8 cellular contexts compared by ENCODE assay signal in the genomic region with DNA sequence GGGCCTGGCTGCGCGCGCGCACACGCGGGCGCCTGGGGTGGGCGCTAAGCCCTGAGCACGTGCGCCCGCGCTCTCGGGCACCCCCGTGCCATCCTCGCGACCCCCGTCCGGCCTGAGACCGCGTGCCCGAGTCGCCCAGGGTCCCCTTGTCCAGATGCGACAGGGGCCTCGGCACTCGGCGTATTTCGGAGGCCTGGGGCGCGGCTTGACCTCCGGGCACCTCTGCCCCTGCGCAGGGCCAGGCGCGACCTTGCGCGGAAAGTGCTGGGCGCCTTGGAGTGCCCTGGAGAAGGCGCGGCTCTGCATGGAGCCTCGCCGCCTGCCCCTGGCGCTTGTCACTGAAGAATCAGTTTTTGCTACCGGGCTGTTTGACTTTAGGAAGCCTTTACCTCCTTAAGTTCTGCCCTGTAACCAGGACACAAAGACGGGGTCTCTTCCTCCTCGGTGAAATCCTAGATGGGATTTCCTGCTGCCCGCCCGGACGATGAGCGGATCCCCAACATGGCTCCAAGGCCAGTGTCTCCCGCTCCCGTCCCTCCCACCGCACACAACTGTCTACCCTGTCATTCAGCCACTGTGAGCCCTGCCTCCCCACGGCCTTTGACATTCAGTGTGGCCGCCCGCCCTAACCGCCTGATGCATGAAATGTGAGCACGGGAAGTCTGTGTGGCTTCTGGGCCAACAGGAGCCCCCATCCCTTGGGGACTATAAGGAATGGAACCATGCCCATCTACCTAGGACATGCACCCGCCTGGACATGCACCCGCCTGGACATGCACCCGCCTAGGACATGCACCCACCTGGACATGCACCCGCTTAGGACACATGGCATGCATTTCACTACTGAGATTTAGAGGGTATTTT. TPM values are rescaled to one million over a fixed set of nuclear protein-coding genes. Genes with fewer than 3 reads are reported as not detected.
DNase-seq lines count a peak whose midpoint lies in the region; ATAC-seq and TF ChIP-seq lines count a peak whose summit lies in the region.

No MANE protein-coding gene starts in this region.

- DNase-seq in GM06990 (ENCODE audit: extremely low read depth, insufficient read length) = no peak
- no peak for DNase-seq in Panc1 (ENCODE audit: low read depth, low spot score)
- no peak for DNase-seq in esophagus muscularis mucosa (ENCODE audit: extremely low spot score)
- DNase-seq in AML-193 (lab: John Stamatoyannopoulos, UW) = no peak
- no peak for DNase-seq in SHP77 treated with DMSO at 0.1 percent for 48 hours (lab: John Stamatoyannopoulos, UW)

- ATAC-seq in Panc1 = peak; percentile 26
- no peak for ATAC-seq in HG03196 (IDR thresholded peaks at IDR 0.05; ENCODE audit: unreplicated experiment)
- no peak for ATAC-seq in GM18861 (IDR thresholded peaks at IDR 0.05; ENCODE audit: unreplicated experiment)

- TF ChIP-seq CTCF in GM06990 (IDR thresholded peaks at IDR 0.05; ENCODE audit: insufficient read depth, low read length, poor library complexity, severe bottlenecking) (no peak), Panc1 (IDR thresholded peaks at IDR 0.05) (no peak), esophagus muscularis mucosa (IDR thresholded peaks at IDR 0.05) (no peak), neutrophil (IDR thresholded peaks at IDR 0.05) (no peak)

- H3K4me3 ChIP-seq in GM06990 (replicated peaks; ENCODE audit: low read depth, low read length) = peak overlapping the region; percentile 69
- H3K4me3 ChIP-seq in Panc1 (ENCODE audit: low read depth in 2 of 2, low read length in 2 of 2) = peak overlapping the region; percentile 59 to 79
- peak overlapping the region; percentile 88 to 98 (median 94) for H3K4me3 ChIP-seq in esophagus muscularis mucosa
- H3K4me3 ChIP-seq in neutrophil (ENCODE audit: low read depth in 1 of 2, low read length in 1 of 2) = peak overlapping the region; percentile 56 to 79

- CTCF ChIA-PET in Panc1 (lab: Charles Lee) = no interaction called here

- no peaks in the 10 kb centered on the region for H3K36me3 ChIP-seq in GM06990 (ENCODE audit: control insufficient read depth, insufficient read depth, low read length)
- no peaks in the 10 kb centered on the region for H3K36me3 ChIP-seq in Panc1 (ENCODE audit: control insufficient read depth, insufficient read depth, low read length)
- no peaks in the 10 kb centered on the region for H3K36me3 ChIP-seq in esophagus muscularis mucosa
- H3K36me3 ChIP-seq in neutrophil = no peaks in the 10 kb centered on the region

- H3K27ac ChIP-seq in Panc1 (ENCODE audit: low read length) (peak overlapping the region; percentile 73), esophagus muscularis mucosa (replicated peaks in 1 of 4) (peak overlapping the region; percentile 79 to 92 (median 87)), neutrophil (peak overlapping the region; percentile 17)

- no TSS peak for BruUV-seq in Panc1 (replicated peaks; lab: Mats Ljungman, UMichigan)

- intact Hi-C loops in Panc1 (cut with micrococcal nuclease; ENCODE audit: unreplicated experiment) (no loop called here), esophagus muscularis mucosa (cut with DNase I) (loop anchor here (2.0 to 5.0 kb wide), 2 partner anchors 22 to 327 kb away; partner anchors contain the start of gene BNIP3)

- H3K27me3 ChIP-seq in GM06990 (replicated peaks; ENCODE audit: control insufficient read depth, insufficient read depth, low read length) (peaks cover 1% of the 10 kb centered on the region), Panc1 (ENCODE audit: control insufficient read depth, insufficient read depth, low read length) (no peaks in the 10 kb centered on the region), esophagus muscularis mucosa (no peaks in the 10 kb centered on the region), neutrophil (peaks cover 90% of the 10 kb centered on the region)

- WGBS in esophagus muscularis mucosa = 33% methylated on average over 28 of the region's 60 CpGs

- H3K9me3 ChIP-seq in Panc1 (ENCODE audit: control insufficient read depth, insufficient read depth, low read depth, low read length) (no peaks in the 10 kb centered on the region), esophagus muscularis mucosa (no peaks in the 10 kb centered on the region), neutrophil (no peaks in the 10 kb centered on the region)

- in situ Hi-C loops in Panc1 (cut with HindIII; ENCODE audit: low pct_unique_long_range_greater_than_20kb, low sequenced_read_pairs) = no loop called here

- POLR2A ChIA-PET in Panc1 (lab: Charles Lee) = no interaction called here

- no peak for TF ChIP-seq EP300 in esophagus muscularis mucosa (IDR thresholded peaks at IDR 0.05)

- no peak for TF ChIP-seq POLR2A in esophagus muscularis mucosa (IDR thresholded peaks at IDR 0.05; ENCODE audit: low read depth)

- peaks cover 11% of the 10 kb centered on the region for H3K4me1 ChIP-seq in Panc1 (ENCODE audit: control insufficient read depth, insufficient read depth, low read length)
- H3K4me1 ChIP-seq in esophagus muscularis mucosa = peaks cover 12 to 27% (median 24%) of the 10 kb centered on the region in 4 donors
- H3K4me1 ChIP-seq in neutrophil (ENCODE audit: control insufficient read depth in 1 of 2, insufficient read depth in 1 of 2, low read depth in 1 of 2, low read length in 1 of 2) = peaks cover 13 to 23% of the 10 kb centered on the region in 2 experiments

RNA-seq across cellular contexts. Expression of gene STK32C, which starts 1.1 kb away (rescaled TPM):
- total RNA-seq in Panc1 (2021; ENCODE audit: unreplicated experiment) (53.7 TPM), esophagus muscularis mucosa (10 to 100 TPM in 1 of 4 donors, 1 to 10 TPM in 3; 4.8 to 10.9 (median 7.8) TPM)
- polyA plus RNA-seq in Panc1 (2012; ENCODE audit: insufficient read length) = 74.8 TPM

RNA-seq across cellular contexts. Expression of gene LRRC27, which starts 23.2 kb away (rescaled TPM):
- total RNA-seq in Panc1 (2021; ENCODE audit: unreplicated experiment) = 15.7 TPM
- 15.9 TPM for polyA plus RNA-seq in Panc1 (2012; ENCODE audit: insufficient read length)
- total RNA-seq in esophagus muscularis mucosa = 10 to 100 TPM in 2 of 4 donors, 1 to 10 TPM in 2; 5.8 to 19.1 (median 9.5) TPM

Comparison
In these comparisons a context has a peak if more than half of its experiments do, and no peak if none do; other contexts are left out.
1. H3K27ac ChIP-seq: peak in every context shown above with its lines; median percentile 87 in esophagus muscularis mucosa; 73 in Panc1; 17 in neutrophil.